Comparison of ENCODE assay signal across 8 cellular contexts in genomic region chr1:166910396-166910994, GRCh38. TPM values are rescaled to one million over a fixed set of nuclear protein-coding genes. Genes with fewer than 3 reads are reported as not detected.
A peak's percentile ranks its signal among the peaks of the same experiment; 100 is the strongest.
DNase-seq lines count a peak whose midpoint lies in the region; ATAC-seq and TF ChIP-seq lines count a peak whose summit lies in the region.

No MANE protein-coding gene starts in this region.

- H3K4me3 Mint-ChIP-seq in activated CD4-positive, alpha-beta memory T cell treated with anti-CD3 and anti-CD28 coated beads, Interleukin-2, amount 10 ng/mL, durations not matched to agents 7 days and 5 days = no peak overlapping the region

- CTCF ChIA-PET in activated CD4-positive, alpha-beta memory T cell treated with anti-CD3 and anti-CD28 coated beads, Interleukin-2, amount 10 ng/mL, durations not matched to agents 7 days and 5 days (lab: Charles Lee) = interaction anchor here (0.6 to 19.8 kb wide), 32 partner anchors 8 to 645 kb away, joined by 3 to 722 read pairs (median 4); partner anchors contain the start of genes CREG1, ILDR2, POGK and POU2F1

- H3K27ac Mint-ChIP-seq in activated CD4-positive, alpha-beta memory T cell treated with anti-CD3 and anti-CD28 coated beads, Interleukin-2, amount 10 ng/mL, durations not matched to agents 7 days and 5 days = no peak overlapping the region

- in situ Hi-C loops in Caki2 (cut with HindIII; ENCODE audit: low pct_unique_long_range_greater_than_20kb, low sequenced_read_pairs) = no loop called here

- peak; percentile 76 for DNase-seq in Caki2 (ENCODE audit: low read depth)
- peak; percentile 82 for DNase-seq in HL-60 (ENCODE audit: low read depth in 1 of 2, low spot score in 1 of 2)
- peak; percentile 93 for DNase-seq in NCI-H82 (lab: John Stamatoyannopoulos, UW)
- peak; percentile 83 for DNase-seq in activated CD4-positive, alpha-beta memory T cell treated with anti-CD3 and anti-CD28 coated beads, Interleukin-2, amount 10 ng/mL, durations not matched to agents 7 days and 5 days
- DNase-seq in effector memory CD4-positive, alpha-beta T cell = peak; percentile 51 to 60 (median 55)
- DNase-seq in midbrain (lab: John Stamatoyannopoulos, UW) = peak; percentile 79
- DNase-seq in stimulated activated CD8-positive, alpha-beta memory T cell treated with anti-CD3 and anti-CD28 coated beads, Interleukin-7, amount 100 ng/mL, for 24 hours (ENCODE audit: low read depth) = peak; percentile 33

- H3K4me1 Mint-ChIP-seq in activated CD4-positive, alpha-beta memory T cell treated with anti-CD3 and anti-CD28 coated beads, Interleukin-2, amount 10 ng/mL, durations not matched to agents 7 days and 5 days = peaks cover 41% of the 10 kb centered on the region

- no peaks in the 10 kb centered on the region for H3K9me3 ChIP-seq in effector memory CD4-positive, alpha-beta T cell (ENCODE audit: control insufficient read depth, low read length)

- no peak overlapping the region for H3K27ac ChIP-seq in HL-60 (replicated peaks)
- no peak overlapping the region for H3K27ac ChIP-seq in effector memory CD4-positive, alpha-beta T cell (ENCODE audit: insufficient read depth, low read length, poor library complexity, severe bottlenecking)

- no peaks in the 10 kb centered on the region for H3K9me3 Mint-ChIP-seq in activated CD4-positive, alpha-beta memory T cell treated with anti-CD3 and anti-CD28 coated beads, Interleukin-2, amount 10 ng/mL, durations not matched to agents 7 days and 5 days

- no peaks in the 10 kb centered on the region for H3K36me3 ChIP-seq in effector memory CD4-positive, alpha-beta T cell (ENCODE audit: control insufficient read depth, insufficient read depth, low read length)

- peaks cover 6% of the 10 kb centered on the region for H3K27me3 Mint-ChIP-seq in activated CD4-positive, alpha-beta memory T cell treated with anti-CD3 and anti-CD28 coated beads, Interleukin-2, amount 10 ng/mL, durations not matched to agents 7 days and 5 days

- H3K4me1 ChIP-seq in effector memory CD4-positive, alpha-beta T cell (ENCODE audit: control insufficient read depth, insufficient read depth, low read length, poor library complexity, severe bottlenecking) = no peaks in the 10 kb centered on the region

- H3K36me3 Mint-ChIP-seq in activated CD4-positive, alpha-beta memory T cell treated with anti-CD3 and anti-CD28 coated beads, Interleukin-2, amount 10 ng/mL, durations not matched to agents 7 days and 5 days (ENCODE audit: low read depth) = peaks cover 8% of the 10 kb centered on the region

- H3K4me3 ChIP-seq in HL-60 (replicated peaks; ENCODE audit: insufficient read depth, low read length) = no peak overlapping the region
- no peak overlapping the region for H3K4me3 ChIP-seq in effector memory CD4-positive, alpha-beta T cell (ENCODE audit: insufficient read depth, low read depth, low read length, poor library complexity, severe bottlenecking)

- H3K27me3 ChIP-seq in HL-60 (ENCODE audit: insufficient read depth, poor library complexity, severe bottlenecking) = no peaks in the 10 kb centered on the region
- no peaks in the 10 kb centered on the region for H3K27me3 ChIP-seq in effector memory CD4-positive, alpha-beta T cell (replicated peaks; ENCODE audit: control insufficient read depth, insufficient read depth, low read length, poor library complexity, severe bottlenecking)

- peak; percentile 96 for ATAC-seq in GM21360 (IDR thresholded peaks at IDR 0.05; ENCODE audit: unreplicated experiment)

- TF ChIP-seq CTCF in HL-60 (IDR thresholded peaks at IDR 0.05; ENCODE audit: insufficient read depth, low read length) = peak; percentile 67

- POLR2A ChIA-PET in activated CD4-positive, alpha-beta memory T cell treated with anti-CD3 and anti-CD28 coated beads, Interleukin-2, amount 10 ng/mL, durations not matched to agents 7 days and 5 days (lab: Charles Lee) = interaction anchor here (0.8 to 3.4 kb wide), 8 partner anchors 28 to 608 kb away, joined by 3 to 47 read pairs (median 3); partner anchors contain the start of genes CD247, ILDR2, POGK and POU2F1

RNA-seq across cellular contexts. Expression of gene TADA1, which starts 34.4 kb away (rescaled TPM):
- 26.4 and 29.0 TPM in 2 replicates for total RNA-seq in Caki2 (2014; rRNA removed; shearing (Covaris generic); ENCODE audit: low replicate concordance)
- total RNA-seq in activated CD4-positive, alpha-beta memory T cell treated with anti-CD3 and anti-CD28 coated beads, Interleukin-2, amount 10 ng/mL, durations not matched to agents 7 days and 5 days = 10 to 100 TPM; 17.0 to 17.9 TPM

Comparison
In these comparisons a context has a peak if more than half of its experiments do, and no peak if none do; other contexts are left out.
1. DNase-seq: peak in every context shown above with its lines; median percentile 93 in NCI-H82; 83 in activated CD4-positive, alpha-beta memory T cell treated with anti-CD3 and anti-CD28 coated beads, Interleukin-2, amount 10 ng/mL, durations not matched to agents 7 days and 5 days; 82 in HL-60; 79 in midbrain; 76 in Caki2; 55 in effector memory CD4-positive, alpha-beta T cell; 33 in stimulated activated CD8-positive, alpha-beta memory T cell treated with anti-CD3 and anti-CD28 coated beads, Interleukin-7, amount 100 ng/mL, for 24 hours.